8 cellular contexts compared by ENCODE assay signal in the genomic region with DNA sequence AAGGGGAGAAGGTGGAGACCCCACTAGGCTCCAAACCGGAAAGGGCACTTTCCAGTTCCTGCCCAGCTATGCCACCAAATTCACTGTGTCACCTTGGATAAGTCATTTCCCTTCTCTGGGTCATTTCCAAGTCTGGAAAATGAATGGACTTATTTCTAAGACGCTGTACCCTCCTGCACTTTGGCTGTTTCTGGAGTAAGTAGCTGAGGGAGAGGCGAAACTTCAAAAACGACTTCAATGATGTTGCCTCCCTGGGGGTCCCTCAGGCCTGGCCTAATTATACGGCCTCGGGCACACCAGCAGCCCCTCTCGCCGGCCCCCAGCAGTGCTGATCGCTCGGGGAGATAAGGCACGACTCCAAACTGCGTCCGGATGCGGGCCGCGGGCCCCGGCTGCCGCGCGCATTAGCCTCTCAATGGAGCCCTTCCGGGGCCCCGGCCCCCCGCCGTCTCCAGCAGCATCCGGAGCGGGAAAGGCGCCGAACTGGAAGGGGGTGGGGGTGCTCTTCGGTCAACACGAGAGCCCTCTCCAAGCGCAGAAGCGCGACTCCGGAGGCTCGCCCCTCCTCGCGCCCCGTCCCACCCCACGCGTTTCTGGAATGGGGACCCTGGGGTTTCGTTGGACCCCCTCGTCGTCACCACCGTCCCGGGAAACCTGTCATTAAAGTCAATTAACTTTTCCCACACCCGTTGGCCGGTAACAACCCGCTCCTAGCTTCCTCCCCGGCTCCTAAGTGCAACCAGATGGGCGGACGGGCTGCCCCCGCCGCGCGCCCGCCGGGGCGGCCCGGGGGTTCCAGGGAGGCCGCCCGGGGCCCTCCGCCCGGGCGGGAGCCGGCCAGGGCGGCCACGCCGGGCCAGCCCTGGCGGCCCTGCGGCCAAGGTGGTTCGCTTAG. TPM values are rescaled to one million over a fixed set of nuclear protein-coding genes. Genes with fewer than 3 reads are reported as not detected.
DNase-seq lines count a peak whose midpoint lies in the region; ATAC-seq and TF ChIP-seq lines count a peak whose summit lies in the region.

No MANE protein-coding gene starts in this region.

- peaks cover 26% of the 10 kb centered on the region for H3K4me1 Mint-ChIP-seq in activated CD4-positive, alpha-beta memory T cell treated with anti-CD3 and anti-CD28 coated beads for 36 hours (ENCODE audit: low read depth)

- H3K9me3 Mint-ChIP-seq in activated CD4-positive, alpha-beta memory T cell treated with anti-CD3 and anti-CD28 coated beads for 36 hours: no peaks in the 10 kb centered on the region

- H3K9me3 ChIP-seq in esophagus muscularis mucosa (no peaks in the 10 kb centered on the region), muscle layer of duodenum (ENCODE audit: control insufficient read depth in 1 of 2, low read length in 2 of 2) (no peaks in the 10 kb centered on the region), aorta (ENCODE audit: control insufficient read depth, low read length) (no peaks in the 10 kb centered on the region)

- 14% methylated on average over 32 of the region's 71 CpGs for WGBS in esophagus muscularis mucosa
- 3% methylated on average over 51 to 71 of the region's 71 CpGs for WGBS in aorta, 2 donors

- peaks cover 56% of the 10 kb centered on the region for H3K27me3 ChIP-seq in KMS-11 (ENCODE audit: insufficient read depth, low read depth)
- H3K27me3 ChIP-seq in esophagus muscularis mucosa: no peaks in the 10 kb centered on the region
- H3K27me3 ChIP-seq in muscle layer of duodenum (ENCODE audit: low read depth, low read length): no peaks in the 10 kb centered on the region
- no peaks in the 10 kb centered on the region for H3K27me3 ChIP-seq in aorta (ENCODE audit: control insufficient read depth in 1 of 2, insufficient read depth in 2 of 2, low read length in 1 of 2)

- H3K4me3 ChIP-seq in KMS-11 (IDR thresholded peaks at IDR 0.05; ENCODE audit: insufficient read depth, low read depth, low read length) (peak overlapping the region; percentile 50), esophagus muscularis mucosa (peak overlapping the region; percentile 46 to 55 (median 50)), muscle layer of duodenum (ENCODE audit: low read depth in 1 of 2, low read length in 2 of 2) (peak overlapping the region; percentile 42 to 54), aorta (ENCODE audit: low read length in 2 of 2) (peak overlapping the region; percentile 3 to 44)

- TF ChIP-seq POLR2A in esophagus muscularis mucosa (IDR thresholded peaks at IDR 0.05; ENCODE audit: low read depth): no peak

- no peak overlapping the region; the same call in 1 of the 2 replicates for H3K9ac ChIP-seq in KMS-11

- CTCF ChIA-PET in activated CD4-positive, alpha-beta memory T cell treated with anti-CD3 and anti-CD28 coated beads for 36 hours (lab: Charles Lee): interaction anchor here (1.2 to 3.0 kb wide), 3 partner anchors 175 to 359 kb away, joined by 5 to 17 read pairs (median 13); no protein-coding TSS in a partner anchor

- peaks cover 46% of the 10 kb centered on the region for H3K27me3 Mint-ChIP-seq in activated CD4-positive, alpha-beta memory T cell treated with anti-CD3 and anti-CD28 coated beads for 36 hours

- no peak for TF ChIP-seq EP300 in esophagus muscularis mucosa (IDR thresholded peaks at IDR 0.05)

- H3K36me3 ChIP-seq in KMS-11 (ENCODE audit: insufficient read depth): no peaks in the 10 kb centered on the region
- H3K36me3 ChIP-seq in esophagus muscularis mucosa: peaks cover 0 to 14% (median 0%) of the 10 kb centered on the region in 4 donors
- H3K36me3 ChIP-seq in muscle layer of duodenum (ENCODE audit: control insufficient read depth in 1 of 2, insufficient read depth in 2 of 2, low read length in 2 of 2): no peaks in the 10 kb centered on the region
- H3K36me3 ChIP-seq in aorta (ENCODE audit: control insufficient read depth in 1 of 2, insufficient read depth in 2 of 2, low read length in 1 of 2): no peaks in the 10 kb centered on the region

- TF ChIP-seq CTCF in KMS-11 (conservative IDR thresholded peaks at IDR 0.05; ENCODE audit: low read depth, low read length) (no peak), esophagus muscularis mucosa (IDR thresholded peaks at IDR 0.05) (no peak)

- DNase-seq in ELR (ENCODE audit: low read depth) (peak; percentile 78), esophagus muscularis mucosa (ENCODE audit: extremely low spot score) (no peak), aorta (peak; percentile 70 to 85), OCI-M2 (lab: John Stamatoyannopoulos, UW; ENCODE audit: unreplicated experiment) (no peak)
- peak; percentile 55 for DNase-seq in activated CD4-positive, alpha-beta memory T cell treated with anti-CD3 and anti-CD28 coated beads for 36 hours

- ATAC-seq in aorta (ENCODE audit: low FRiP score) (peak; percentile 32), GM19452 (IDR thresholded peaks at IDR 0.05; ENCODE audit: unreplicated experiment) (no peak)

- H3K79me2 ChIP-seq in KMS-11 (ENCODE audit: insufficient read depth, low read depth): no peaks in the 10 kb centered on the region

- peak overlapping the region; percentile 44; the same call in 1 of the 2 replicates for H3K4me2 ChIP-seq in KMS-11

- no peak overlapping the region for H3K27ac Mint-ChIP-seq in activated CD4-positive, alpha-beta memory T cell treated with anti-CD3 and anti-CD28 coated beads for 36 hours

- H3K27ac ChIP-seq in KMS-11 (no peak overlapping the region), esophagus muscularis mucosa (replicated peaks in 1 of 4) (peak overlapping the region; percentile 93 to 98 (median 96)), muscle layer of duodenum (ENCODE audit: low read length) (peak overlapping the region; percentile 43), aorta (ENCODE audit: low read depth in 1 of 2, low read length in 2 of 2) (peak overlapping the region; percentile 60 to 83)

- H2AFZ ChIP-seq in KMS-11 (ENCODE audit: low read depth): no peak overlapping the region; the same call in 1 of the 2 replicates

- peak overlapping the region; percentile 41 for H3K4me3 Mint-ChIP-seq in activated CD4-positive, alpha-beta memory T cell treated with anti-CD3 and anti-CD28 coated beads for 36 hours

- POLR2A ChIA-PET in activated CD4-positive, alpha-beta memory T cell treated with anti-CD3 and anti-CD28 coated beads for 36 hours (lab: Charles Lee): interaction anchor here (1.2 kb wide), 1 partner anchor 11 kb away, joined by 3 read pairs; no protein-coding TSS in a partner anchor

- H3K36me3 Mint-ChIP-seq in activated CD4-positive, alpha-beta memory T cell treated with anti-CD3 and anti-CD28 coated beads for 36 hours: no peaks in the 10 kb centered on the region

- peaks cover 50% of the 10 kb centered on the region for H3K4me1 ChIP-seq in KMS-11 (ENCODE audit: low read depth, poor library complexity, severe bottlenecking)
- peaks cover 39 to 84% (median 77%) of the 10 kb centered on the region in 4 donors for H3K4me1 ChIP-seq in esophagus muscularis mucosa
- H3K4me1 ChIP-seq in muscle layer of duodenum (ENCODE audit: control insufficient read depth in 1 of 2, insufficient read depth in 2 of 2, low read length in 2 of 2): peaks cover 18 to 28% of the 10 kb centered on the region in 2 donors
- peaks cover 0 to 4% of the 10 kb centered on the region in 2 donors for H3K4me1 ChIP-seq in aorta (ENCODE audit: control insufficient read depth in 1 of 2, insufficient read depth in 2 of 2, low read length in 2 of 2)

- intact Hi-C loops in activated CD4-positive, alpha-beta memory T cell treated with anti-CD3 and anti-CD28 coated beads for 36 hours (cut with micrococcal nuclease): no loop called here
- intact Hi-C loops in esophagus muscularis mucosa (cut with DNase I) (loop anchor here (2.0 to 10.0 kb wide), 3 partner anchors 64 to 172 kb away; no protein-coding TSS in a partner anchor), aorta (cut with DNase I) (no loop called here)

- peaks cover 4% of the 10 kb centered on the region for H4K20me1 ChIP-seq in KMS-11 (ENCODE audit: insufficient read depth)

RNA-seq across cellular contexts. Expression of a gene that starts 4.8 kb away (rescaled TPM):
- under 1 TPM; 0.56 to 1.00 TPM for total RNA-seq in activated CD4-positive, alpha-beta memory T cell treated with anti-CD3 and anti-CD28 coated beads for 36 hours
- 10 to 100 TPM; 12.0 to 32.3 (median 26.9) TPM for total RNA-seq in esophagus muscularis mucosa
- total RNA-seq in aorta: 10 to 100 TPM; 37.8 to 51.9 TPM
- polyA plus RNA-seq in aorta: 10 to 100 TPM; 22.5 to 28.2 TPM

Comparison
In these comparisons a context has a peak if more than half of its experiments do, and no peak if none do; other contexts are left out.
1. DNase-seq: peak in ELR (single experiment), activated CD4-positive, alpha-beta memory T cell treated with anti-CD3 and anti-CD28 coated beads for 36 hours (single experiment) and aorta (2 of 2); none in esophagus muscularis mucosa (single experiment) and OCI-M2 (single experiment).
2. RNA of a gene that starts 4.8 kb away (total RNA-seq): 37.8 to 51.9 TPM in aorta and 12.0 to 32.3 TPM in esophagus muscularis mucosa; 0.56 to 1.00 TPM in activated CD4-positive, alpha-beta memory T cell treated with anti-CD3 and anti-CD28 coated beads for 36 hours; every median in the first group is over 4 times any median in the second.
3. Peak in every context shown above with its lines, with median percentiles within 50 percentile points of each other: H3K4me3 ChIP-seq.